ENCODE assay signal across 14 cellular contexts in the genomic region with DNA sequence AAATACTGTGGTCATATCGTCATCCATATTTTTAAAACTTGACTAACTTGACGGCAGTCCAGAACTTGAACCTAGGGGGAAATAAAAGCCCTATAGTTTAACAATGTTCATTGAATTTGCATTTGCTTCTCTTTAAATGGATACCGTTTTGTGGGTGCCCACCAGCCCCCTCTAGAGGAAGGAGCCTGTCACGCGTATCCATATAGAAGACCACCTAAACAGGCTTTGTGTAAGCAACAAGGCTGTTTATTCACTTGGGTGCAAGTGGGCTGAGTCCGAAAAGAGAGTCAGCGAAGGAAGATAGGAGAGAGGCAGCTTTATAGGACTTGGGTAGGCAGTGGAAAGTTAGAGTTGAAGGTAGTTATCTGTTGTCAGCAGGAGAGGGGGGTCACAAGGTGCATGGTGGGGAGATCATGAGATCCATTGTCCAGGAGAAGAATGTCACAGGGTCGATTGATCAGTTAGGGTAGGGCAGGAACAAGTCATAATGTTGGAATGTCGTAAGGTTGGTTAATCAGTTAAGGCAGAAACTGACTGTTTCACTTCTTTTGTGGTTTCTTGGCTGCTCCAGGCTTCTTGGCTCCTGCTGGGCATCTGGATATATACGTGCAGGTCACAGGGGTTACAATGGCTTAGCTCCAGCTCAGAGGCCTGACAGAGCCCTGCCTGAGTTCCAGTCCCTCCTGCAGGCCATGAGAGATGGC. TPM values are rescaled to one million over a fixed set of nuclear protein-coding genes. Genes with fewer than 3 reads are reported as not detected.
DNase-seq lines count a peak whose midpoint lies in the region; ATAC-seq, FAIRE-seq and TF ChIP-seq lines count a peak whose summit lies in the region.
"Had no signal": no experiment of that assay in that cellular context is flagged by ENCODE, and none has a peak within 500 bp of the region (broad histone marks: within the 10 kb centered on the region; RNA-seq: fewer than 3 reads in every experiment).

No MANE protein-coding gene starts in this region.

- H3K27ac Mint-ChIP-seq in endothelial cell (ENCODE audit: unreplicated experiment), result no peak overlapping the region
- no peak overlapping the region for H3K27ac Mint-ChIP-seq in CD4-positive, alpha-beta memory T cell

- H3K9me3 ChIP-seq in A549, result no peaks in the 10 kb centered on the region
- H3K9me3 ChIP-seq in PC-9 (ENCODE audit: insufficient read depth, low read depth), result peaks cover 23% of the 10 kb centered on the region
- H3K9me3 ChIP-seq in gastroesophageal sphincter, result no peaks in the 10 kb centered on the region
- no peaks in the 10 kb centered on the region for H3K9me3 ChIP-seq in CD4-positive, alpha-beta memory T cell (ENCODE audit: control insufficient read depth in 1 of 2, low read length in 2 of 2)
- H3K9me3 ChIP-seq: sigmoid colon had no signal

- TF ChIP-seq POLR2A in A549 (IDR thresholded peaks at IDR 0.05; ENCODE audit: low read length) (no peak), gastroesophageal sphincter (IDR thresholded peaks at IDR 0.05) (no peak)

- ATAC-seq in A549 (no peak), gastroesophageal sphincter (no peak), HG02973 (IDR thresholded peaks at IDR 0.05; ENCODE audit: unreplicated experiment) (no peak)

- TF ChIP-seq RAD21 in A549 (conservative IDR thresholded peaks at IDR 0.05 in 1 of 2, IDR thresholded peaks at IDR 0.05 in 1 of 2), result no peak

- peaks cover 6% of the 10 kb centered on the region; the same call in 1 of the 2 replicates for H3F3A ChIP-seq in PC-9 (ENCODE audit: insufficient read depth, low read depth)

- 59% methylated on average over 10 of the region's 10 CpGs for WGBS in A549 (ENCODE audit: missing lambda C conversion rate)
- 78 to 87% methylated on average over 8 to 9 of the region's 10 CpGs for WGBS in gastroesophageal sphincter (ENCODE audit: low coverage in 1 of 2), 2 donors

- H3K9me3 Mint-ChIP-seq in endothelial cell (ENCODE audit: unreplicated experiment), result no peaks in the 10 kb centered on the region
- H3K9me3 Mint-ChIP-seq in CD4-positive, alpha-beta memory T cell, result peaks cover 0 to 24% (median 8%) of the 10 kb centered on the region in 8 donors

- H4K20me1 ChIP-seq in PC-9 (ENCODE audit: insufficient read depth), result no peaks in the 10 kb centered on the region

- H3K79me2 ChIP-seq in PC-9 (ENCODE audit: low read depth), result no peaks in the 10 kb centered on the region

- H3K27me3 ChIP-seq in PC-9 (ENCODE audit: insufficient read depth, low read depth), result no peaks in the 10 kb centered on the region
- no peaks in the 10 kb centered on the region for H3K27me3 ChIP-seq in gastroesophageal sphincter
- H3K27me3 ChIP-seq in CD4-positive, alpha-beta memory T cell (ENCODE audit: insufficient read depth, low read length), result no peaks in the 10 kb centered on the region
- H3K27me3 ChIP-seq: sigmoid colon, upper lobe of left lung had no signal

- H3K36me3 Mint-ChIP-seq in endothelial cell (ENCODE audit: low read depth, unreplicated experiment), result no peaks in the 10 kb centered on the region
- H3K36me3 Mint-ChIP-seq in CD4-positive, alpha-beta memory T cell, result no peaks in the 10 kb centered on the region

- no peaks in the 10 kb centered on the region for H3K9me2 ChIP-seq in PC-9 (ENCODE audit: insufficient read depth)

- intact Hi-C loops in PC-9 (cut with micrococcal nuclease; ENCODE audit: unreplicated experiment), result no loop called here
- intact Hi-C loops in CD4-positive, alpha-beta memory T cell (cut with micrococcal nuclease), result no loop called here

- peaks cover 19% of the 10 kb centered on the region; the same call in 2 of the 3 replicates for H3K4me1 ChIP-seq in A549
- peaks cover 17% of the 10 kb centered on the region for H3K4me1 ChIP-seq in PC-9 (replicated peaks; ENCODE audit: insufficient read depth)
- peaks cover 0 to 15% (median 0%) of the 10 kb centered on the region in 3 donors for H3K4me1 ChIP-seq in gastroesophageal sphincter
- no peaks in the 10 kb centered on the region for H3K4me1 ChIP-seq in CD4-positive, alpha-beta memory T cell (ENCODE audit: insufficient read depth, low read length)
- H3K4me1 ChIP-seq: upper lobe of left lung had no signal

- TF ChIP-seq CTCF in A549 (IDR thresholded peaks at IDR 0.05), result no peak
- peak; percentile 39; the same call in 1 of the 2 replicates for TF ChIP-seq CTCF in PC-9 (conservative IDR thresholded peaks at IDR 0.05)
- peak; percentile 53 for TF ChIP-seq CTCF in endothelial cell (IDR thresholded peaks at IDR 0.05; ENCODE audit: unreplicated experiment)
- TF ChIP-seq CTCF in gastroesophageal sphincter (IDR thresholded peaks at IDR 0.05), result no peak

- H3K36me3 ChIP-seq in PC-9 (ENCODE audit: low read depth) (0 out of 2 replicates have a peak, but pooled peaks cover 2% of the 10 kb centered on the region), gastroesophageal sphincter (no peaks in the 10 kb centered on the region)
- H3K36me3 ChIP-seq in CD4-positive, alpha-beta memory T cell (ENCODE audit: insufficient read depth, low read length), result no peaks in the 10 kb centered on the region
- H3K36me3 ChIP-seq: sigmoid colon, upper lobe of left lung had no signal

- peak overlapping the region in 1 of 2 experiments; percentile 45; a peak in 1 of 6 replicates for H3K27ac ChIP-seq in A549
- H3K27ac ChIP-seq in PC-9, result peak overlapping the region; percentile 70
- no peak overlapping the region for H3K27ac ChIP-seq in gastroesophageal sphincter
- no peak overlapping the region for H3K27ac ChIP-seq in CD4-positive, alpha-beta memory T cell (ENCODE audit: low read depth, low read length)
- H3K27ac ChIP-seq: sigmoid colon, upper lobe of left lung had no signal

- H3K4me2 ChIP-seq in A549, result no peak overlapping the region
- no peak overlapping the region for H3K4me2 ChIP-seq in PC-9

- H3K4me3 ChIP-seq in A549 (no peak overlapping the region), PC-9 (no peak overlapping the region), gastroesophageal sphincter (no peak overlapping the region)
- H3K4me3 ChIP-seq in CD4-positive, alpha-beta memory T cell (ENCODE audit: low read length in 2 of 2), result no peak overlapping the region
- H3K4me3 ChIP-seq: sigmoid colon, upper lobe of left lung had no signal

- no TSS peak for BruUV-seq in PC-9 (replicated peaks; lab: Mats Ljungman, UMichigan)

- no peak overlapping the region for H3K4me3 Mint-ChIP-seq in endothelial cell (ENCODE audit: unreplicated experiment)
- no peak overlapping the region for H3K4me3 Mint-ChIP-seq in CD4-positive, alpha-beta memory T cell

- DNase-seq in A549 (ENCODE audit: low read depth in 1 of 2, low spot score in 1 of 2), result peak in 1 of 2 experiments; percentile 32
- peak in 1 of 2 experiments; percentile 77 for DNase-seq in PC-9
- DNase-seq in endothelial cell (ENCODE audit: low spot score), result peak; percentile 31
- no peak for DNase-seq in activated CD4-positive, alpha-beta T cell treated with anti-CD3 and anti-CD28 coated beads, Interleukin-2, amount 50 U/mL, for 4 hours
- DNase-seq in CD4-positive, alpha-beta memory T cell, result no peak
- DNase-seq: hippocampal formation, NCI-H146, sigmoid colon, T-helper 9 cell, upper lobe of left lung had no signal

- TF ChIP-seq EP300 in A549 (IDR thresholded peaks at IDR 0.05), result no peak
- TF ChIP-seq EP300 in gastroesophageal sphincter (IDR thresholded peaks at IDR 0.05), result no peak

- FAIRE-seq in A549 (lab: Jason Lieb, UNC) (no peak), G401.6 (lab: Jason Lieb, UNC) (peak; percentile 99)
- FAIRE-seq: GM19239 had no signal

- no peaks in the 10 kb centered on the region for H3K4me1 Mint-ChIP-seq in endothelial cell (ENCODE audit: unreplicated experiment)
- H3K4me1 Mint-ChIP-seq in CD4-positive, alpha-beta memory T cell, result no peaks in the 10 kb centered on the region

- no peak overlapping the region for H2AFZ ChIP-seq in PC-9

- POLR2A ChIA-PET in A549 (lab: Yijun Ruan, JAX), result no interaction called here
- POLR2A ChIA-PET in PC-9 (lab: Charles Lee; ENCODE audit: unreplicated experiment), result no interaction called here
- POLR2A ChIA-PET in CD4-positive, alpha-beta memory T cell (lab: Charles Lee; ENCODE audit: partially characterized antibody), result no interaction called here

- CTCF ChIA-PET in A549 (lab: Yijun Ruan, JAX), result interaction anchor here (1.9 kb wide), 1 partner anchor 42 kb away, joined by 5 read pairs; the partner anchor contains the start of gene ANKRD10
- CTCF ChIA-PET in PC-9 (lab: Charles Lee), result interaction anchor here (0.5 kb wide), 1 partner anchor 37 kb away, joined by 10 read pairs; no protein-coding TSS in a partner anchor
- CTCF ChIA-PET in CD4-positive, alpha-beta memory T cell (lab: Charles Lee; ENCODE audit: partially characterized antibody), result no interaction called here

- H3K27me3 Mint-ChIP-seq in endothelial cell (ENCODE audit: unreplicated experiment), result peaks cover 1% of the 10 kb centered on the region
- peaks cover 1 to 4% of the 10 kb centered on the region in 2 donors for H3K27me3 Mint-ChIP-seq in CD4-positive, alpha-beta memory T cell

TF ChIP-seq in A549, 52 proteins besides CTCF, POLR2A, EP300 and RAD21 (continues in another document):
- TF ChIP-seq KDM1A (IDR thresholded peaks at IDR 0.05; ENCODE audit: low read depth) (no peak), NFE2L2 (conservative IDR thresholded peaks at IDR 0.05; ENCODE audit: low read length) (no peak), MAZ (IDR thresholded peaks at IDR 0.05; ENCODE audit: borderline replicate concordance, low read depth, low read length) (no peak), JUN (IDR thresholded peaks at IDR 0.05) (no peak), MAX (IDR thresholded peaks at IDR 0.05) (0 out of 2 replicates have a peak, but pooled peaks have one; percentile 29), SREBF2 (IDR thresholded peaks at IDR 0.05) (no peak)

RNA-seq across cellular contexts. Expression of gene ANKRD10, which starts 42.5 kb away (rescaled TPM):
- polyA plus RNA-seq in A549 (2011; rRNA removed) (60.2 and 66.0 TPM in 2 replicates), A549 (2017; fragmentation: RNase III; extraction: RNeasy Plus Mini Kit Qiagen cat#74134 plus additional on column Dnase treatment) (27.8 to 35.9 TPM (median 32.1 TPM) in 3 replicates)
- polyA plus RNA-seq in A549 (2012; cell fraction: cytosol; rRNA removed), result 23.3 and 26.1 TPM in 2 replicates
- polyA plus RNA-seq in A549 (2012; cell fraction: nucleus; rRNA removed), result 72.9 and 89.4 TPM in 2 replicates
- 56.5 and 92.3 TPM in 2 replicates for polyA minus RNA-seq in A549 (2011; rRNA and poly(A)+ RNA removed)
- total RNA-seq in PC-9 (2021) (154 and 155 TPM in 2 replicates), endothelial cell (ENCODE audit: unreplicated experiment) (160 TPM), gastroesophageal sphincter (100 to 1,000 TPM in 3 of 4 donors, 10 to 100 TPM in 1; 97.8 to 189 (median 114) TPM)
- 100 to 1,000 TPM; 127 to 140 TPM for total RNA-seq in CD4-positive, alpha-beta memory T cell
- 10 to 100 TPM; 53.0 to 63.2 TPM for polyA plus RNA-seq in CD4-positive, alpha-beta memory T cell

Comparison
In these comparisons a context has a peak if more than half of its experiments do, and no peak if none do; other contexts are left out.
1. CTCF ChIP-seq: peak in PC-9 (single experiment) and endothelial cell (single experiment); none in A549 (single experiment) and gastroesophageal sphincter (0 of 4).